ENCODE assay signal across 2 cellular contexts in genomic region chr15:49052662-49053061, GRCh38.
TF ChIP-seq lines count a peak whose summit lies in the region.

No MANE protein-coding gene starts in this region.

TF ChIP-seq in GM12878, 131 proteins besides CTCF, POLR2A, EP300 and RAD21:
- TF ChIP-seq SMC3 (IDR thresholded peaks at IDR 0.05; ENCODE audit: borderline replicate concordance, low read length) (no peak), MYC (IDR thresholded peaks at IDR 0.05; ENCODE audit: insufficient read depth, insufficient read length, insufficient replicate concordance, low read length, severe bottlenecking) (no peak), TAF1 (IDR thresholded peaks at IDR 0.05; ENCODE audit: borderline replicate concordance, low read depth, low read length) (no peak), CREB1 (IDR thresholded peaks at IDR 0.05; ENCODE audit: low read depth) (no peak), ZNF592 (IDR thresholded peaks at IDR 0.05) (no peak), HDAC6 (IDR thresholded peaks at IDR 0.05; ENCODE audit: unreplicated experiment) (no peak), PAX8 (IDR thresholded peaks at IDR 0.05) (no peak), ASH2L (IDR thresholded peaks at IDR 0.05; ENCODE audit: borderline replicate concordance, low read depth) (no peak), STAT3 (IDR thresholded peaks at IDR 0.05; ENCODE audit: low read depth, low read length) (no peak), ZNF24 (IDR thresholded peaks at IDR 0.05) (no peak), RBBP5 (conservative IDR thresholded peaks at IDR 0.05) (no peak), BMI1 (IDR thresholded peaks at IDR 0.05; ENCODE audit: borderline replicate concordance) (no peak), NRF1 (conservative IDR thresholded peaks at IDR 0.05; ENCODE audit: low read depth, low read length) (no peak), SMAD1 (IDR thresholded peaks at IDR 0.05; ENCODE audit: low read depth, partially characterized antibody) (no peak), SUPT20H (IDR thresholded peaks at IDR 0.05; ENCODE audit: borderline replicate concordance, control insufficient read depth, low read depth, low read length) (no peak), RCOR1 (conservative IDR thresholded peaks at IDR 0.05; ENCODE audit: low read depth, low read length) (no peak), IKZF2 (IDR thresholded peaks at IDR 0.05) (no peak), NFIC (IDR thresholded peaks at IDR 0.05; ENCODE audit: low read depth, low read length) (no peak), TARDBP (IDR thresholded peaks at IDR 0.05; ENCODE audit: borderline replicate concordance) (no peak)
- TF ChIP-seq, protein P1, sequence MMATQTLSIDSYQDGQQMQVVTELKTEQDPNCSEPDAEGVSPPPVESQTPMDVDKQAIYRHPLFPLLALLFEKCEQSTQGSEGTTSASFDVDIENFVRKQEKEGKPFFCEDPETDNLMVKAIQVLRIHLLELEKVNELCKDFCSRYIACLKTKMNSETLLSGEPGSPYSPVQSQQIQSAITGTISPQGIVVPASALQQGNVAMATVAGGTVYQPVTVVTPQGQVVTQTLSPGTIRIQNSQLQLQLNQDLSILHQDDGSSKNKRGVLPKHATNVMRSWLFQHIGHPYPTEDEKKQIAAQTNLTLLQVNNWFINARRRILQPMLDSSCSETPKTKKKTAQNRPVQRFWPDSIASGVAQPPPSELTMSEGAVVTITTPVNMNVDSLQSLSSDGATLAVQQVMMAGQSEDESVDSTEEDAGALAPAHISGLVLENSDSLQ (IDR thresholded peaks at IDR 0.05) = no peak

TF ChIP-seq in K562, 482 proteins besides CTCF, POLR2A, EP300 and RAD21:
- TF ChIP-seq ZKSCAN3 (CRISPR knock-in tag; IDR thresholded peaks at IDR 0.05) (no peak), PTTG1 (tag; IDR thresholded peaks at IDR 0.05; ENCODE audit: low read depth) (peak; percentile 56; the same call in 1 of the 2 replicates), ZNF592 (IDR thresholded peaks at IDR 0.05) (peak; percentile 72)
